ENCODE assay signal across 8 cellular contexts in genomic region chr3:123365450-123366143, GRCh38.
A peak's percentile ranks its signal among the peaks of the same experiment; 100 is the strongest.
DNase-seq lines count a peak whose midpoint lies in the region; ATAC-seq and TF ChIP-seq lines count a peak whose summit lies in the region.

No MANE protein-coding gene starts in this region.

- no peak overlapping the region for H3K4me3 Mint-ChIP-seq in natural killer cell treated with Interleukin-12 subunit alpha and Interleukin-12 subunit beta and Interleukin-15 and Interleukin-18, amount 100 ng/mL, for 72 hours
- no peak overlapping the region for H3K4me3 Mint-ChIP-seq in natural killer cell

- TF ChIP-seq CTCF in natural killer cell (IDR thresholded peaks at IDR 0.05) (no peak), left ventricle myocardium inferior (IDR thresholded peaks at IDR 0.05; ENCODE audit: borderline replicate concordance) (peak; percentile 56), uterus (IDR thresholded peaks at IDR 0.05) (peak in 3 of 4 experiments; percentile 14 to 32 (median 29))

- H3K27me3 Mint-ChIP-seq in natural killer cell treated with Interleukin-12 subunit alpha and Interleukin-12 subunit beta and Interleukin-15 and Interleukin-18, amount 100 ng/mL, for 72 hours, result peaks cover 8 to 22% of the 10 kb centered on the region in 2 donors
- H3K27me3 Mint-ChIP-seq in natural killer cell (ENCODE audit: low read depth in 2 of 2), result peaks cover 4 to 8% of the 10 kb centered on the region in 2 donors

- H3K9me3 ChIP-seq in left ventricle myocardium inferior (replicated peaks) (peaks cover 6% of the 10 kb centered on the region), uterus (no peaks in the 10 kb centered on the region)

- in situ Hi-C loops in SK-MEL-5 (cut with HindIII; ENCODE audit: low pct_unique_long_range_greater_than_20kb, low sequenced_read_pairs), result no loop called here

- no peaks in the 10 kb centered on the region for H3K9me3 Mint-ChIP-seq in natural killer cell treated with Interleukin-12 subunit alpha and Interleukin-12 subunit beta and Interleukin-15 and Interleukin-18, amount 100 ng/mL, for 72 hours
- H3K9me3 Mint-ChIP-seq in natural killer cell, result no peaks in the 10 kb centered on the region

- H3K4me1 ChIP-seq in left ventricle myocardium inferior, result peaks cover 78% of the 10 kb centered on the region
- no peaks in the 10 kb centered on the region for H3K4me1 ChIP-seq in uterus

- no peaks in the 10 kb centered on the region for H3K36me3 Mint-ChIP-seq in natural killer cell treated with Interleukin-12 subunit alpha and Interleukin-12 subunit beta and Interleukin-15 and Interleukin-18, amount 100 ng/mL, for 72 hours
- H3K36me3 Mint-ChIP-seq in natural killer cell, result no peaks in the 10 kb centered on the region

- no peak for ATAC-seq in natural killer cell treated with Interleukin-12 subunit alpha and Interleukin-12 subunit beta and Interleukin-15 and Interleukin-18, amount 100 ng/mL, for 72 hours
- ATAC-seq in natural killer cell, result no peak

- H3K4me1 Mint-ChIP-seq in natural killer cell treated with Interleukin-12 subunit alpha and Interleukin-12 subunit beta and Interleukin-15 and Interleukin-18, amount 100 ng/mL, for 72 hours (ENCODE audit: low read depth in 2 of 2), result no peaks in the 10 kb centered on the region
- no peaks in the 10 kb centered on the region for H3K4me1 Mint-ChIP-seq in natural killer cell

- H3K27ac Mint-ChIP-seq in natural killer cell treated with Interleukin-12 subunit alpha and Interleukin-12 subunit beta and Interleukin-15 and Interleukin-18, amount 100 ng/mL, for 72 hours, result no peak overlapping the region
- no peak overlapping the region for H3K27ac Mint-ChIP-seq in natural killer cell

- H3K27ac ChIP-seq in left ventricle myocardium inferior (replicated peaks) (peak overlapping the region; percentile 34), uterus (no peak overlapping the region)

- H3K4me3 ChIP-seq in left ventricle myocardium inferior (no peak overlapping the region), uterus (no peak overlapping the region)

- TF ChIP-seq POLR2A in uterus (IDR thresholded peaks at IDR 0.05), result no peak

- peak; percentile 8 for DNase-seq in natural killer cell treated with Interleukin-12 subunit alpha and Interleukin-12 subunit beta and Interleukin-15 and Interleukin-18, amount 100 ng/mL, for 72 hours (ENCODE audit: low spot score)
- DNase-seq in natural killer cell (no peak), SK-MEL-5 (ENCODE audit: low read depth, low spot score) (peak; percentile 67), left ventricle myocardium inferior (no peak), uterus (no peak), NCI-H2196 treated with DMSO at 0.1 percent for 48 hours (lab: John Stamatoyannopoulos, UW; ENCODE audit: unreplicated experiment) (no peak), mesenteric fat pad (ENCODE audit: low spot score) (no peak)
- no peak for DNase-seq in activated CD4-positive, alpha-beta T cell treated with anti-CD3 and anti-CD28 coated beads for 1 hour

- H3K27me3 ChIP-seq in left ventricle myocardium inferior (ENCODE audit: low read depth) (no peaks in the 10 kb centered on the region), uterus (no peaks in the 10 kb centered on the region)

- H3K36me3 ChIP-seq in left ventricle myocardium inferior, result no peaks in the 10 kb centered on the region
- no peaks in the 10 kb centered on the region for H3K36me3 ChIP-seq in uterus

- intact Hi-C loops in natural killer cell (cut with micrococcal nuclease) (no loop called here), left ventricle myocardium inferior (cut with micrococcal nuclease) (no loop called here), uterus (cut with DNase I; ENCODE audit: low total_unique reads) (no loop called here)

Comparison
In these comparisons a context has a peak if more than half of its experiments do, and no peak if none do; other contexts are left out.
1. DNase-seq: peak in natural killer cell treated with Interleukin-12 subunit alpha and Interleukin-12 subunit beta and Interleukin-15 and Interleukin-18, amount 100 ng/mL, for 72 hours (single experiment) and SK-MEL-5 (single experiment); none in natural killer cell (single experiment), left ventricle myocardium inferior (single experiment), uterus (0 of 2), activated CD4-positive, alpha-beta T cell treated with anti-CD3 and anti-CD28 coated beads for 1 hour (single experiment), NCI-H2196 treated with DMSO at 0.1 percent for 48 hours (single experiment) and mesenteric fat pad (single experiment).